1 cellular context compared by ENCODE assay signal in the genomic region with DNA sequence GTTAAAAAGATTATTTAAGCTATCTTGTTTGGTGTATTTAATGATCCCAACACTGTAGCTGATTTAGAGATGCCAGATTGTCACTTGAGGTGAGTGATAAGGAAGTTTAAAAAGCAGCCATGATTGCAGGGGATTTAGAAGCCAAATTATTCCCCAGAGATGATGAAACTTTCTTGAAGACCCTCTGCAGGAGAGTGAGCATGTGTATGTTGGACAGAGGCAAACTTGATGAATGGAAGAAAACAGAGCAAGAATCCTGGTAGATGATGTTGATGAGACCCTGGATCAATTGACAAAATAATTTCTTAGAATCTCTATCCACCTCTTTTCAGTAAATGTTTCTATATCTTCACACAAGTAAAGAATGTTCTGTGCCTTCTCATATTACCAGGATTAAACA.
TF ChIP-seq lines count a peak whose summit lies in the region.

No MANE protein-coding gene starts in this region.

TF ChIP-seq in GM23338, 12 proteins besides CTCF, POLR2A, EP300 and RAD21:
- TF ChIP-seq, protein P1, sequence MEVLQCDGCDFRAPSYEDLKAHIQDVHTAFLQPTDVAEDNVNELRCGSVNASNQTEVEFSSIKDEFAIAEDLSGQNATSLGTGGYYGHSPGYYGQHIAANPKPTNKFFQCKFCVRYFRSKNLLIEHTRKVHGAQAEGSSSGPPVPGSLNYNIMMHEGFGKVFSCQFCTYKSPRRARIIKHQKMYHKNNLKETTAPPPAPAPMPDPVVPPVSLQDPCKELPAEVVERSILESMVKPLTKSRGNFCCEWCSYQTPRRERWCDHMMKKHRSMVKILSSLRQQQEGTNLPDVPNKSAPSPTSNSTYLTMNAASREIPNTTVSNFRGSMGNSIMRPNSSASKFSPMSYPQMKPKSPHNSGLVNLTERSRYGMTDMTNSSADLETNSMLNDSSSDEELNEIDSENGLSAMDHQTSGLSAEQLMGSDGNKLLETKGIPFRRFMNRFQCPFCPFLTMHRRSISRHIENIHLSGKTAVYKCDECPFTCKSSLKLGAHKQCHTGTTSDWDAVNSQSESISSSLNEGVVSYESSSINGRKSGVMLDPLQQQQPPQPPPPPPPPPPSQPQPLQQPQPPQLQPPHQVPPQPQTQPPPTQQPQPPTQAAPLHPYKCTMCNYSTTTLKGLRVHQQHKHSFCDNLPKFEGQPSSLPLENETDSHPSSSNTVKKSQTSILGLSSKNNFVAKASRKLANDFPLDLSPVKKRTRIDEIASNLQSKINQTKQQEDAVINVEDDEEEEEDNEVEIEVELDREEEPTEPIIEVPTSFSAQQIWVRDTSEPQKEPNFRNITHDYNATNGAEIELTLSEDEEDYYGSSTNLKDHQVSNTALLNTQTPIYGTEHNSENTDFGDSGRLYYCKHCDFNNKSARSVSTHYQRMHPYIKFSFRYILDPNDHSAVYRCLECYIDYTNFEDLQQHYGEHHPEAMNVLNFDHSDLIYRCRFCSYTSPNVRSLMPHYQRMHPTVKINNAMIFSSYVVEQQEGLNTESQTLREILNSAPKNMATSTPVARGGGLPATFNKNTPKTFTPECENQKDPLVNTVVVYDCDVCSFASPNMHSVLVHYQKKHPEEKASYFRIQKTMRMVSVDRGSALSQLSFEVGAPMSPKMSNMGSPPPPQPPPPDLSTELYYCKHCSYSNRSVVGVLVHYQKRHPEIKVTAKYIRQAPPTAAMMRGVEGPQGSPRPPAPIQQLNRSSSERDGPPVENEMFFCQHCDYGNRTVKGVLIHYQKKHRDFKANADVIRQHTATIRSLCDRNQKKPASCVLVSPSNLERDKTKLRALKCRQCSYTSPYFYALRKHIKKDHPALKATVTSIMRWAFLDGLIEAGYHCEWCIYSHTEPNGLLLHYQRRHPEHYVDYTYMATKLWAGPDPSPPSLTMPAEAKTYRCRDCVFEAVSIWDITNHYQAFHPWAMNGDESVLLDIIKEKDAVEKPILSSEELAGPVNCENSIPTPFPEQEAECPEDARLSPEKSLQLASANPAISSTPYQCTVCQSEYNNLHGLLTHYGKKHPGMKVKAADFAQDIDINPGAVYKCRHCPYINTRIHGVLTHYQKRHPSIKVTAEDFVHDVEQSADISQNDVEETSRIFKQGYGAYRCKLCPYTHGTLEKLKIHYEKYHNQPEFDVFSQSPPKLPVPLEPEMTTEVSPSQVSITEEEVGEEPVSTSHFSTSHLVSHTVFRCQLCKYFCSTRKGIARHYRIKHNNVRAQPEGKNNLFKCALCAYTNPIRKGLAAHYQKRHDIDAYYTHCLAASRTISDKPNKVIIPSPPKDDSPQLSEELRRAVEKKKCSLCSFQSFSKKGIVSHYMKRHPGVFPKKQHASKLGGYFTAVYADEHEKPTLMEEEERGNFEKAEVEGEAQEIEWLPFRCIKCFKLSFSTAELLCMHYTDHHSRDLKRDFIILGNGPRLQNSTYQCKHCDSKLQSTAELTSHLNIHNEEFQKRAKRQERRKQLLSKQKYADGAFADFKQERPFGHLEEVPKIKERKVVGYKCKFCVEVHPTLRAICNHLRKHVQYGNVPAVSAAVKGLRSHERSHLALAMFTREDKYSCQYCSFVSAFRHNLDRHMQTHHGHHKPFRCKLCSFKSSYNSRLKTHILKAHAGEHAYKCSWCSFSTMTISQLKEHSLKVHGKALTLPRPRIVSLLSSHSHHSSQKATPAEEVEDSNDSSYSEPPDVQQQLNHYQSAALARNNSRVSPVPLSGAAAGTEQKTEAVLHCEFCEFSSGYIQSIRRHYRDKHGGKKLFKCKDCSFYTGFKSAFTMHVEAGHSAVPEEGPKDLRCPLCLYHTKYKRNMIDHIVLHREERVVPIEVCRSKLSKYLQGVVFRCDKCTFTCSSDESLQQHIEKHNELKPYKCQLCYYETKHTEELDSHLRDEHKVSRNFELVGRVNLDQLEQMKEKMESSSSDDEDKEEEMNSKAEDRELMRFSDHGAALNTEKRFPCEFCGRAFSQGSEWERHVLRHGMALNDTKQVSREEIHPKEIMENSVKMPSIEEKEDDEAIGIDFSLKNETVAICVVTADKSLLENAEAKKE (CRISPR knock-in tag; IDR thresholded peaks at IDR 0.05): no peak
- TF ChIP-seq ZNF114 (CRISPR knock-in tag; IDR thresholded peaks at IDR 0.05) (no peak), NANOG (IDR thresholded peaks at IDR 0.05; ENCODE audit: borderline replicate concordance) (no peak), CREB1 (CRISPR knock-in tag; IDR thresholded peaks at IDR 0.05; ENCODE audit: low read depth) (no peak), STAT1 (IDR thresholded peaks at IDR 0.05; ENCODE audit: unreplicated experiment) (no peak), POLR2AphosphoS5 (IDR thresholded peaks at IDR 0.05; ENCODE audit: low read depth) (no peak), EZH2phosphoT487 (IDR thresholded peaks at IDR 0.05; ENCODE audit: unreplicated experiment) (no peak), ZNF331 (CRISPR knock-in tag; IDR thresholded peaks at IDR 0.05; ENCODE audit: low read depth) (no peak), EZH2 (IDR thresholded peaks at IDR 0.05; ENCODE audit: low read depth, unreplicated experiment) (no peak), JUNB (IDR thresholded peaks at IDR 0.05; ENCODE audit: unreplicated experiment) (no peak)
- TF ChIP-seq, protein P2, sequence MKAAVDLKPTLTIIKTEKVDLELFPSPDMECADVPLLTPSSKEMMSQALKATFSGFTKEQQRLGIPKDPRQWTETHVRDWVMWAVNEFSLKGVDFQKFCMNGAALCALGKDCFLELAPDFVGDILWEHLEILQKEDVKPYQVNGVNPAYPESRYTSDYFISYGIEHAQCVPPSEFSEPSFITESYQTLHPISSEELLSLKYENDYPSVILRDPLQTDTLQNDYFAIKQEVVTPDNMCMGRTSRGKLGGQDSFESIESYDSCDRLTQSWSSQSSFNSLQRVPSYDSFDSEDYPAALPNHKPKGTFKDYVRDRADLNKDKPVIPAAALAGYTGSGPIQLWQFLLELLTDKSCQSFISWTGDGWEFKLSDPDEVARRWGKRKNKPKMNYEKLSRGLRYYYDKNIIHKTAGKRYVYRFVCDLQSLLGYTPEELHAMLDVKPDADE (IDR thresholded peaks at IDR 0.05): no peak
- TF ChIP-seq, protein P3, sequence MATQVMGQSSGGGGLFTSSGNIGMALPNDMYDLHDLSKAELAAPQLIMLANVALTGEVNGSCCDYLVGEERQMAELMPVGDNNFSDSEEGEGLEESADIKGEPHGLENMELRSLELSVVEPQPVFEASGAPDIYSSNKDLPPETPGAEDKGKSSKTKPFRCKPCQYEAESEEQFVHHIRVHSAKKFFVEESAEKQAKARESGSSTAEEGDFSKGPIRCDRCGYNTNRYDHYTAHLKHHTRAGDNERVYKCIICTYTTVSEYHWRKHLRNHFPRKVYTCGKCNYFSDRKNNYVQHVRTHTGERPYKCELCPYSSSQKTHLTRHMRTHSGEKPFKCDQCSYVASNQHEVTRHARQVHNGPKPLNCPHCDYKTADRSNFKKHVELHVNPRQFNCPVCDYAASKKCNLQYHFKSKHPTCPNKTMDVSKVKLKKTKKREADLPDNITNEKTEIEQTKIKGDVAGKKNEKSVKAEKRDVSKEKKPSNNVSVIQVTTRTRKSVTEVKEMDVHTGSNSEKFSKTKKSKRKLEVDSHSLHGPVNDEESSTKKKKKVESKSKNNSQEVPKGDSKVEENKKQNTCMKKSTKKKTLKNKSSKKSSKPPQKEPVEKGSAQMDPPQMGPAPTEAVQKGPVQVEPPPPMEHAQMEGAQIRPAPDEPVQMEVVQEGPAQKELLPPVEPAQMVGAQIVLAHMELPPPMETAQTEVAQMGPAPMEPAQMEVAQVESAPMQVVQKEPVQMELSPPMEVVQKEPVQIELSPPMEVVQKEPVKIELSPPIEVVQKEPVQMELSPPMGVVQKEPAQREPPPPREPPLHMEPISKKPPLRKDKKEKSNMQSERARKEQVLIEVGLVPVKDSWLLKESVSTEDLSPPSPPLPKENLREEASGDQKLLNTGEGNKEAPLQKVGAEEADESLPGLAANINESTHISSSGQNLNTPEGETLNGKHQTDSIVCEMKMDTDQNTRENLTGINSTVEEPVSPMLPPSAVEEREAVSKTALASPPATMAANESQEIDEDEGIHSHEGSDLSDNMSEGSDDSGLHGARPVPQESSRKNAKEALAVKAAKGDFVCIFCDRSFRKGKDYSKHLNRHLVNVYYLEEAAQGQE (IDR thresholded peaks at IDR 0.05; ENCODE audit: unreplicated experiment): no peak
